ENCODE assay signal across 19 cellular contexts in the genomic region with DNA sequence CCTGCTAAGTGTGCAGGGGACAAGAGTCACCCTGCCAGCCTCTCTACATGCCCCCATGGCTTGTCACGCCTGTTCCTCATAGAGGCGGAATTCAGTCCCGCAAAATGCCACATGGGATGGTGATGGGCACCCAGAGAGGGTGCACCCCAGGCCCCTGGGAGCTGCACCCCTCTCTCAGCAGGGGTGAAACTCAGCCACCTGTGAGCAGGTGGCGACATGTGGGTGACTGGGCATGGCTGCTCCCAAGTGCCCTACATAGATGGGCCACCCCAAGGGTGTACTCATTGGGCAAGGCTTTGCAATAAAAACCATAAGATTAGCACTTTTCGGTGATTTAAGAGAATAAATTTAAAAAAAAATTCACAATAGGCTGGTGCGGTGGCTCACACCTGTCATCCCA. TPM values are rescaled to one million over a fixed set of nuclear protein-coding genes. Genes with fewer than 3 reads are reported as not detected.
DNase-seq lines count a peak whose midpoint lies in the region; ATAC-seq, FAIRE-seq and TF ChIP-seq lines count a peak whose summit lies in the region.
"Had no signal": no experiment of that assay in that cellular context is flagged by ENCODE, and none has a peak within 500 bp of the region (broad histone marks: within the 10 kb centered on the region; RNA-seq: fewer than 3 reads in every experiment).

No MANE protein-coding gene starts in this region.

- H2AK5ac ChIP-seq in H1 (ENCODE audit: low read depth, low read length): no peak overlapping the region

- H4K91ac ChIP-seq in H1 (replicated peaks; ENCODE audit: insufficient read length, low read length): no peak overlapping the region

- peaks cover 0 to 14% (median 0%) of the 10 kb centered on the region in 4 experiments; a peak in 2 of 8 replicates for H3K36me3 ChIP-seq in H1 (ENCODE audit: control insufficient read depth in 2 of 4, insufficient read depth in 4 of 4, low read length in 3 of 4)
- peaks cover 0 to 15% (median 2%) of the 10 kb centered on the region in 4 donors for H3K36me3 ChIP-seq in stomach

- ATAC-seq in natural killer cell treated with Interleukin-12 subunit alpha and Interleukin-12 subunit beta and Interleukin-15 and Interleukin-18, amount 100 ng/mL, for 72 hours: no peak
- ATAC-seq in natural killer cell (no peak), HG03025 (IDR thresholded peaks at IDR 0.05; ENCODE audit: low FRiP score, unreplicated experiment) (no peak)
- ATAC-seq: A549 had no signal

- H3K27me3 Mint-ChIP-seq in activated CD4-positive, alpha-beta memory T cell treated with anti-CD3 and anti-CD28 coated beads for 36 hours: no peaks in the 10 kb centered on the region
- H3K27me3 Mint-ChIP-seq in activated CD4-positive, alpha-beta memory T cell treated with anti-CD3 and anti-CD28 coated beads, Interleukin-2, amount 10 ng/mL, durations not matched to agents 7 days and 5 days: peaks cover 3% of the 10 kb centered on the region
- H3K27me3 Mint-ChIP-seq in natural killer cell treated with Interleukin-12 subunit alpha and Interleukin-12 subunit beta and Interleukin-15 and Interleukin-18, amount 100 ng/mL, for 72 hours: no peaks in the 10 kb centered on the region
- H3K27me3 Mint-ChIP-seq in natural killer cell (ENCODE audit: low read depth in 2 of 2): no peaks in the 10 kb centered on the region

- no peak overlapping the region for H3K56ac ChIP-seq in H1 (replicated peaks; ENCODE audit: insufficient read length, low read depth, low read length)

- no peak overlapping the region for H3K23ac ChIP-seq in H1 (ENCODE audit: insufficient read length)

- TF ChIP-seq POLR2A in H1 (IDR thresholded peaks at IDR 0.05; ENCODE audit: control extremely low read depth in 1 of 2, low read depth in 2 of 2, low read length in 2 of 2): no peak
- TF ChIP-seq POLR2A in stomach (IDR thresholded peaks at IDR 0.05): no peak

- H3K23me2 ChIP-seq in H1 (ENCODE audit: low read depth, low read length): peaks cover 9% of the 10 kb centered on the region; the same call in 1 of the 2 replicates

- no peak for TF ChIP-seq RAD21 in H1 (IDR thresholded peaks at IDR 0.05 in 1 of 2, conservative IDR thresholded peaks at IDR 0.05 in 1 of 2; ENCODE audit: low read depth in 2 of 2, low read length in 2 of 2)

- H3K36me3 Mint-ChIP-seq in activated CD4-positive, alpha-beta memory T cell treated with anti-CD3 and anti-CD28 coated beads for 36 hours: no peaks in the 10 kb centered on the region
- H3K36me3 Mint-ChIP-seq in activated CD4-positive, alpha-beta memory T cell treated with anti-CD3 and anti-CD28 coated beads, Interleukin-2, amount 10 ng/mL, durations not matched to agents 7 days and 5 days (ENCODE audit: low read depth): no peaks in the 10 kb centered on the region
- H3K36me3 Mint-ChIP-seq in natural killer cell treated with Interleukin-12 subunit alpha and Interleukin-12 subunit beta and Interleukin-15 and Interleukin-18, amount 100 ng/mL, for 72 hours: no peaks in the 10 kb centered on the region
- no peaks in the 10 kb centered on the region for H3K36me3 Mint-ChIP-seq in natural killer cell

- H3K27me3 ChIP-seq in H1 (replicated peaks in 1 of 4; ENCODE audit: control insufficient read depth in 3 of 4, extremely low read depth in 1 of 4, insufficient read depth in 3 of 4, low read length in 3 of 4): no peaks in the 10 kb centered on the region
- no peaks in the 10 kb centered on the region for H3K27me3 ChIP-seq in stomach

- H2AFZ ChIP-seq in H1 (ENCODE audit: low read length): no peak overlapping the region

- H3K18ac ChIP-seq in H1 (ENCODE audit: extremely low read depth, low read length): no peak overlapping the region

- peaks cover 64% of the 10 kb centered on the region for H3K79me1 ChIP-seq in H1 (ENCODE audit: low read depth, low read length)

- H3K4me3 ChIP-seq in H1 (ENCODE audit: extremely low read depth in 1 of 4, insufficient read depth in 2 of 4, low read depth in 3 of 4, low read length in 4 of 4) (no peak overlapping the region), stomach (no peak overlapping the region)
- H3K4me3 ChIP-seq: A549 had no signal

- H3K4ac ChIP-seq in H1 (replicated peaks; ENCODE audit: insufficient read length, low read depth, low read length): no peak overlapping the region

- no peak overlapping the region for H3K14ac ChIP-seq in H1 (ENCODE audit: insufficient read length)

- FAIRE-seq in H1 (lab: Jason Lieb, UNC): no peak
- FAIRE-seq: A549, GM12892 had no signal

- 92% methylated on average over 6 of the region's 6 CpGs; no CpG with 5 or more reads in 1 of the 2 experiments for whole genome bisulfite sequencing in H1 (ENCODE audit: extremely low coverage in 1 of 2, insufficient coverage in 1 of 2, insufficient read length in 1 of 2, insufficient replicate concordance in 2 of 2, low coverage in 1 of 2, low lambda C conversion rate in 2 of 2, missing lambda C conversion rate in 1 of 2), 2 experiments
- WGBS in stomach, 5 donors: 95 to 96% (median 95%) methylated on average over 6 of the region's 6 CpGs

- H3K9ac ChIP-seq in H1 (replicated peaks in 1 of 4; ENCODE audit: extremely low read depth in 1 of 4, low read depth in 3 of 4, low read length in 3 of 4): no peak overlapping the region
- H3K9ac ChIP-seq: KMS-11 had no signal

- H3K27ac ChIP-seq in H1 (ENCODE audit: low read depth, low read length) (no peak overlapping the region), stomach (no peak overlapping the region)
- H3K27ac ChIP-seq: A549, C4-2B, KMS-11 had no signal

- intact Hi-C loops in activated CD4-positive, alpha-beta memory T cell treated with anti-CD3 and anti-CD28 coated beads for 36 hours (cut with micrococcal nuclease): no loop called here
- intact Hi-C loops in natural killer cell (cut with micrococcal nuclease): no loop called here
- intact Hi-C loops in stomach (cut with DNase I; ENCODE audit: low total_unique reads): no loop called here

- H2BK15ac ChIP-seq in H1 (ENCODE audit: low read length): no peak overlapping the region

- CTCF ChIA-PET in activated CD4-positive, alpha-beta memory T cell treated with anti-CD3 and anti-CD28 coated beads for 36 hours (lab: Charles Lee): no interaction called here
- CTCF ChIA-PET in activated CD4-positive, alpha-beta memory T cell treated with anti-CD3 and anti-CD28 coated beads, Interleukin-2, amount 10 ng/mL, durations not matched to agents 7 days and 5 days (lab: Charles Lee): no interaction called here
- CTCF ChIA-PET in H1 (lab: Charles Lee; ENCODE audit: partially characterized antibody): no interaction called here

- no peak overlapping the region for H3K4me2 ChIP-seq in H1 (ENCODE audit: insufficient read depth in 1 of 2, low read depth in 2 of 2, low read length in 2 of 2)
- H3K4me2 ChIP-seq: A549, KMS-11 had no signal

- peaks cover 37% of the 10 kb centered on the region for H3K4me1 Mint-ChIP-seq in activated CD4-positive, alpha-beta memory T cell treated with anti-CD3 and anti-CD28 coated beads for 36 hours (ENCODE audit: low read depth)
- peaks cover 10% of the 10 kb centered on the region for H3K4me1 Mint-ChIP-seq in activated CD4-positive, alpha-beta memory T cell treated with anti-CD3 and anti-CD28 coated beads, Interleukin-2, amount 10 ng/mL, durations not matched to agents 7 days and 5 days
- H3K4me1 Mint-ChIP-seq in natural killer cell treated with Interleukin-12 subunit alpha and Interleukin-12 subunit beta and Interleukin-15 and Interleukin-18, amount 100 ng/mL, for 72 hours (ENCODE audit: low read depth in 2 of 2): peaks cover 27 to 54% of the 10 kb centered on the region in 2 donors
- H3K4me1 Mint-ChIP-seq in natural killer cell: peaks cover 58 to 83% of the 10 kb centered on the region in 2 donors

- no peaks in the 10 kb centered on the region for H3K9me3 ChIP-seq in H1 (ENCODE audit: insufficient read depth in 2 of 2, low read depth in 1 of 2, low read length in 1 of 2)
- no peaks in the 10 kb centered on the region for H3K9me3 ChIP-seq in stomach
- H3K9me3 ChIP-seq: A549 had no signal

- 0 out of 2 replicates have a peak overlapping the region, but pooled peaks have one; percentile 49 for H2BK5ac ChIP-seq in H1 (ENCODE audit: low read depth, low read length)

- H3K4me3 Mint-ChIP-seq in activated CD4-positive, alpha-beta memory T cell treated with anti-CD3 and anti-CD28 coated beads for 36 hours: no peak overlapping the region
- no peak overlapping the region for H3K4me3 Mint-ChIP-seq in activated CD4-positive, alpha-beta memory T cell treated with anti-CD3 and anti-CD28 coated beads, Interleukin-2, amount 10 ng/mL, durations not matched to agents 7 days and 5 days
- H3K4me3 Mint-ChIP-seq in natural killer cell treated with Interleukin-12 subunit alpha and Interleukin-12 subunit beta and Interleukin-15 and Interleukin-18, amount 100 ng/mL, for 72 hours: no peak overlapping the region
- H3K4me3 Mint-ChIP-seq in natural killer cell: no peak overlapping the region

- no peak overlapping the region for H4K5ac ChIP-seq in H1 (ENCODE audit: insufficient read length, low read depth, low read length)

- H4K20me1 ChIP-seq in H1 (replicated peaks in 1 of 2; ENCODE audit: control insufficient read depth in 1 of 2, insufficient read depth in 2 of 2, low read length in 2 of 2): peaks cover 73 to 91% of the 10 kb centered on the region in 2 experiments

- no peak overlapping the region for H2BK12ac ChIP-seq in H1 (ENCODE audit: low read depth, low read length)

- peak; percentile 5 for DNase-seq in activated CD4-positive, alpha-beta memory T cell treated with anti-CD3 and anti-CD28 coated beads for 36 hours
- no peak for DNase-seq in activated CD4-positive, alpha-beta memory T cell treated with anti-CD3 and anti-CD28 coated beads, Interleukin-2, amount 10 ng/mL, durations not matched to agents 7 days and 5 days
- peak; percentile 29 for DNase-seq in natural killer cell treated with Interleukin-12 subunit alpha and Interleukin-12 subunit beta and Interleukin-15 and Interleukin-18, amount 100 ng/mL, for 72 hours (ENCODE audit: low spot score)
- no peak for DNase-seq in natural killer cell
- no peak for DNase-seq in H1 (ENCODE audit: low read depth in 1 of 2, low spot score in 2 of 2)
- DNase-seq in stomach: peak; percentile 16
- DNase-seq in NCI-H2171 (lab: John Stamatoyannopoulos, UW): no peak
- DNase-seq: DMS 273 treated with DMSO at 0.1 percent for 48 hours, GOT3, NCI-H1048, NCI-H1436 treated with DMSO at 0.1 percent for 48 hours, NCI-H2081, NCI-H82, SHP77 had no signal

- H4K8ac ChIP-seq in H1 (ENCODE audit: extremely low read depth, insufficient read depth, low read length): no peak overlapping the region

- H2BK120ac ChIP-seq in H1 (replicated peaks; ENCODE audit: low read depth, low read length): no peak overlapping the region

- peaks cover 88 to 100% of the 10 kb centered on the region in 2 experiments for H3K79me2 ChIP-seq in H1 (ENCODE audit: control insufficient read depth in 1 of 2, insufficient read depth in 2 of 2, low read length in 2 of 2)

- no peak for TF ChIP-seq CTCF in natural killer cell (IDR thresholded peaks at IDR 0.05)
- no peak for TF ChIP-seq CTCF in H1 (IDR thresholded peaks at IDR 0.05; ENCODE audit: control extremely low read depth in 1 of 3, insufficient read depth in 1 of 3, low read depth in 1 of 3, low read length in 3 of 3)
- TF ChIP-seq CTCF in stomach (IDR thresholded peaks at IDR 0.05): no peak

- H3K4me1 ChIP-seq in H1 (replicated peaks in 1 of 4; ENCODE audit: control insufficient read depth in 3 of 4, insufficient read depth in 4 of 4, low read length in 3 of 4) (peaks cover 4 to 38% (median 17%) of the 10 kb centered on the region in 4 experiments), stomach (peaks cover 62 to 91% (median 85%) of the 10 kb centered on the region in 4 donors)

- no peaks in the 10 kb centered on the region for H3K9me3 Mint-ChIP-seq in activated CD4-positive, alpha-beta memory T cell treated with anti-CD3 and anti-CD28 coated beads for 36 hours
- no peaks in the 10 kb centered on the region for H3K9me3 Mint-ChIP-seq in activated CD4-positive, alpha-beta memory T cell treated with anti-CD3 and anti-CD28 coated beads, Interleukin-2, amount 10 ng/mL, durations not matched to agents 7 days and 5 days
- no peaks in the 10 kb centered on the region for H3K9me3 Mint-ChIP-seq in natural killer cell treated with Interleukin-12 subunit alpha and Interleukin-12 subunit beta and Interleukin-15 and Interleukin-18, amount 100 ng/mL, for 72 hours
- no peaks in the 10 kb centered on the region for H3K9me3 Mint-ChIP-seq in natural killer cell

- no peak overlapping the region for H2BK20ac ChIP-seq in H1 (ENCODE audit: low read length)

- POLR2A ChIA-PET in activated CD4-positive, alpha-beta memory T cell treated with anti-CD3 and anti-CD28 coated beads for 36 hours (lab: Charles Lee): interaction anchor here (0.6 kb wide), 1 partner anchor 173 kb away, joined by 3 read pairs; no protein-coding TSS in a partner anchor
- POLR2A ChIA-PET in activated CD4-positive, alpha-beta memory T cell treated with anti-CD3 and anti-CD28 coated beads, Interleukin-2, amount 10 ng/mL, durations not matched to agents 7 days and 5 days (lab: Charles Lee): no interaction called here
- POLR2A ChIA-PET in H1 (lab: Charles Lee; ENCODE audit: partially characterized antibody): no interaction called here

- H3K27ac Mint-ChIP-seq in activated CD4-positive, alpha-beta memory T cell treated with anti-CD3 and anti-CD28 coated beads for 36 hours: no peak overlapping the region
- H3K27ac Mint-ChIP-seq in activated CD4-positive, alpha-beta memory T cell treated with anti-CD3 and anti-CD28 coated beads, Interleukin-2, amount 10 ng/mL, durations not matched to agents 7 days and 5 days: no peak overlapping the region
- no peak overlapping the region for H3K27ac Mint-ChIP-seq in natural killer cell treated with Interleukin-12 subunit alpha and Interleukin-12 subunit beta and Interleukin-15 and Interleukin-18, amount 100 ng/mL, for 72 hours
- no peak overlapping the region for H3K27ac Mint-ChIP-seq in natural killer cell

- TF ChIP-seq EP300 in H1 (IDR thresholded peaks at IDR 0.05; ENCODE audit: borderline replicate concordance in 1 of 2, low read depth in 2 of 2, low read length in 2 of 2): no peak
- no peak for TF ChIP-seq EP300 in stomach (IDR thresholded peaks at IDR 0.05)

RNA-seq across cellular contexts. Expression of gene HS6ST1, which starts 6.3 kb away (rescaled TPM):
- 1 to 10 TPM; 9.1 to 9.6 TPM for total RNA-seq in activated CD4-positive, alpha-beta memory T cell treated with anti-CD3 and anti-CD28 coated beads for 36 hours
- 1 to 10 TPM; 6.2 to 6.8 TPM for total RNA-seq in activated CD4-positive, alpha-beta memory T cell treated with anti-CD3 and anti-CD28 coated beads, Interleukin-2, amount 10 ng/mL, durations not matched to agents 7 days and 5 days
- 10 to 100 TPM; 17.5 to 25.5 TPM for total RNA-seq in natural killer cell treated with Interleukin-12 subunit alpha and Interleukin-12 subunit beta and Interleukin-15 and Interleukin-18, amount 100 ng/mL, for 72 hours
- total RNA-seq in natural killer cell (10 to 100 TPM; 18.9 to 35.9 (median 28.8) TPM), stomach (100 to 1,000 TPM in 1 of 5 donors, 10 to 100 TPM in 2, 1 to 10 TPM in 2; 2.9 to 178 (median 20.7) TPM)
- total RNA-seq in H1 (2021; fragmentation: NEBNext Ultra II Directional; extraction: Animal tissue kit (Norgen Biotek cat#: 25700)): 72.8 and 74.6 TPM in 2 replicates
- polyA plus RNA-seq in H1 (2011; rRNA removed) (37.4 and 61.3 TPM in 2 replicates), stomach (10 to 100 TPM in 2 of 3 donors, 1 to 10 TPM in 1; 5.8 to 15.2 (median 10.5) TPM)
- polyA plus RNA-seq in H1 (2011; cell fraction: cytosol; rRNA removed): 37.9 TPM
- 51.0 TPM for polyA plus RNA-seq in H1 (2011; cell fraction: nucleus; rRNA removed)
- 44.2 to 60.1 TPM (median 56.3 TPM) in 4 replicates for polyA plus RNA-seq in H1 (2012, experiment 1 of 2)
- polyA plus RNA-seq in H1 (2012, experiment 2 of 2): 57.3 TPM
- polyA plus RNA-seq in H1 (2013, experiment 1 of 2): 41.0 TPM
- 45.1 TPM for polyA plus RNA-seq in H1 (2013, experiment 2 of 2)
- polyA minus RNA-seq in H1 (2011; rRNA and poly(A)+ RNA removed): 26.9 and 34.9 TPM in 2 replicates
- 49.1 TPM for polyA minus RNA-seq in H1 (2011; cell fraction: cytosol; rRNA and poly(A)+ RNA removed)
- 74.6 TPM for polyA minus RNA-seq in H1 (2011; cell fraction: nucleus; rRNA and poly(A)+ RNA removed)

Comparison
In these comparisons a context has a peak if more than half of its experiments do, and no peak if none do; other contexts are left out.
1. DNase-seq: peak in activated CD4-positive, alpha-beta memory T cell treated with anti-CD3 and anti-CD28 coated beads for 36 hours (single experiment), natural killer cell treated with Interleukin-12 subunit alpha and Interleukin-12 subunit beta and Interleukin-15 and Interleukin-18, amount 100 ng/mL, for 72 hours (single experiment) and stomach (single experiment); none in activated CD4-positive, alpha-beta memory T cell treated with anti-CD3 and anti-CD28 coated beads, Interleukin-2, amount 10 ng/mL, durations not matched to agents 7 days and 5 days (single experiment), natural killer cell (single experiment), H1 (0 of 2) and NCI-H2171 (single experiment).